Comparison of ENCODE assay signal across 35 cellular contexts in genomic region chr9:94837404-94837803, GRCh38.
"Had no signal": no experiment of that assay in that cellular context is flagged by ENCODE, and none has a peak within 500 bp of the region (broad histone marks: within the 10 kb centered on the region; RNA-seq: fewer than 3 reads in every experiment).

No MANE protein-coding gene starts in this region.

- DNase-seq: Karpas-422, Kasumi-1, MM.1S, MV-4-11, NCI-H1048, NCI-H1092, NCI-H1092 treated with DMSO at 0.1 percent for 48 hours, NCI-H1105, NCI-H1105 treated with DMSO at 0.1 percent for 48 hours, NCI-H1417, NCI-H1417 treated with DMSO at 0.1 percent for 48 hours, NCI-H1436, NCI-H1436 treated with DMSO at 0.1 percent for 48 hours, NCI-H146, NCI-H1694, NCI-H1694 treated with DMSO at 0.1 percent for 48 hours, NCI-H187, NCI-H1930, NCI-H2029, NCI-H2029 treated with DMSO at 0.1 percent for 48 hours, NCI-H2081, NCI-H2081 treated with DMSO at 0.1 percent for 48 hours, NCI-H2107, NCI-H2171, NCI-H2171 treated with DMSO at 0.1 percent for 48 hours, NCI-H2227 treated with DMSO at 0.1 percent for 48 hours, NCI-H226, NCI-H345, NCI-H446, NCI-H446 treated with DMSO at 0.1 percent for 48 hours, NCI-H510A, NCI-H510A treated with DMSO at 0.1 percent for 48 hours, NCI-H524, NCI-H524 treated with DMSO at 0.1 percent for 48 hours had no signal

- H3K4me2 ChIP-seq: KMS-11 had no signal

- H3K9ac ChIP-seq: KMS-11 had no signal

- H3K27ac ChIP-seq: KMS-11 had no signal
